7 cellular contexts compared by ENCODE assay signal in the genomic region with DNA sequence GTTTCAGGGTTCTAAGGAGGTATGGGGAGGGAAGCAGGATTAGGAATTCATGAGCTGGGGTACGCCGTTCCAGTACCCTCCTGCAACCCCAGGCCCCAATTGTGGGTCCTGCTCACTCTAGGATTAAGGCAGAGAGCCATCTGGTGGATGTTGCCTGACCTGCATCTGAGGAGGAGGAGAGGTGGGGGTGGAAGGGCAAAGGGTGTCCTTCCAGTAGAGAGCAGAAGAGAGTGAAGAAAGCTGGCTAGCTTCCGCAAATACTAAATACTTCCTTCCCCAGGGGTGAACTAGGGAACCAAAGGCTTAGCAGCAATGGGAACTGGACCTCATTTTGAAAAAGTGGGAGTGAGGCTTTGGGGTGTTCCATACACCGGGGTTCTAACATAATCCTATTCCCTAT. TPM values are rescaled to one million over a fixed set of nuclear protein-coding genes. Genes with fewer than 3 reads are reported as not detected.
A peak's percentile ranks its signal among the peaks of the same experiment; 100 is the strongest.
DNase-seq lines count a peak whose midpoint lies in the region; ATAC-seq and TF ChIP-seq lines count a peak whose summit lies in the region.

No MANE protein-coding gene starts in this region.

- intact Hi-C loops in left cardiac atrium (cut with DNase I): loop anchor here in 1 of 2 donors (1.0 kb wide), 1 partner anchor 66 kb away; no protein-coding TSS in a partner anchor

- ATAC-seq in left cardiac atrium (peak; percentile 90 to 96), GM19395 (IDR thresholded peaks at IDR 0.05; ENCODE audit: unreplicated experiment) (no peak)

- H3K4me3 ChIP-seq in retinal pigment epithelial cell (ENCODE audit: low read length): no peak overlapping the region

- DNase-seq in T-helper 1 cell (peak; percentile 19 to 62 (median 49)), amniotic epithelial cell (ENCODE audit: low read depth) (peak; percentile 65), left cardiac atrium (peak; percentile 72), retinal pigment epithelial cell (ENCODE audit: low read depth) (no peak)

- TF ChIP-seq CTCF in GM12874 (IDR thresholded peaks at IDR 0.05; ENCODE audit: insufficient read depth, low read depth, low read length): peak; percentile 84
- peak; percentile 90 for TF ChIP-seq CTCF in LNCAP (IDR thresholded peaks at IDR 0.05)
- peak; percentile 91 for TF ChIP-seq CTCF in retinal pigment epithelial cell (conservative IDR thresholded peaks at IDR 0.05; ENCODE audit: low read depth, low read length)

RNA-seq across cellular contexts. Expression of a gene that starts 10.6 kb away (rescaled TPM):
- 1 to 10 TPM; 3.9 to 5.0 TPM for total RNA-seq in left cardiac atrium

RNA-seq across cellular contexts. Expression of a gene that starts 10.9 kb away (rescaled TPM):
- 10 to 100 TPM; 73.3 to 86.7 TPM for total RNA-seq in left cardiac atrium

RNA-seq across cellular contexts. Expression of a gene that starts 11.8 kb away (rescaled TPM):
- total RNA-seq in left cardiac atrium: 10 to 100 TPM; 76.4 to 88.0 TPM

RNA-seq across cellular contexts. Expression of a gene that starts 14.4 kb away (rescaled TPM):
- not detected for total RNA-seq in left cardiac atrium

RNA-seq across cellular contexts. Expression of a gene that starts 21.2 kb away (rescaled TPM):
- 10 to 100 TPM; 43.3 to 45.0 TPM for total RNA-seq in left cardiac atrium
